11 cellular contexts compared by ENCODE assay signal in the genomic region with DNA sequence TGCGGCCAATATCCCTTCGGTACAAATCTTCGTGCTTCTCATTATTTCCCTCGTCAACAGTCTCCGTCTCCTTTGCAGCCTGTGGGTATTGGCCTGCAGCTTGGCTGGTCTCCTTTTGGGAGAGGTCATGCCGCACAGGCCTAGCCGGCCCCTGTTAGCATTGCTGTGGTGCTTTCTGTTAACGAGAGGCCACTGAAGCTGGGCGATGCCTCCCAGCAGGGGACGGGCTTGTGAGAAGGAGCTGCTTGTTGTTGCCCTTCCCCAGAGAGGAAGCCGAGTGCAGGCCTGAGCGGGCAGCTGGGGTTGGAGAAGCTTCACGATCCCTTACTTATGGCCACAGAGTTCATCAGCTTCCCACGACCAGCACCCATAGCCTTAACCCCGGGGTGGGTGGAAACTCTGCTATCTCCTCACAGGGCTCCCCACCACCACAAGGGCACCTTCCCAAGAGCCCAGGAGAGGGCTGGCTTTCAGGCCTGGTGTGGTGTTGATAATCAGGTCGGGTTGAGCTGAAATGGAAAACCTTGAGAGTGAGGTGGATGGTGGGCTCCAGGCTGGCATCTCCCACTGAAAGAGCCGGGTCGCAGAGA.
DNase-seq lines count a peak whose midpoint lies in the region; ATAC-seq and TF ChIP-seq lines count a peak whose summit lies in the region.
"Had no signal": no experiment of that assay in that cellular context is flagged by ENCODE, and none has a peak within 500 bp of the region (broad histone marks: within the 10 kb centered on the region; RNA-seq: fewer than 3 reads in every experiment).

No MANE protein-coding gene starts in this region.

- intact Hi-C loops in body of pancreas (cut with DNase I) (no loop called here), sigmoid colon (cut with DNase I) (no loop called here)

- TF ChIP-seq CTCF in body of pancreas (IDR thresholded peaks at IDR 0.05) (no peak), liver (IDR thresholded peaks at IDR 0.05; ENCODE audit: low read depth, low read length, missing input control) (no peak), sigmoid colon (IDR thresholded peaks at IDR 0.05) (no peak)

- no peak for TF ChIP-seq RAD21 in liver (IDR thresholded peaks at IDR 0.05)

- no peaks in the 10 kb centered on the region for H4K20me1 ChIP-seq in BLaER1 treated with 17β-estradiol and CSF1 and Interleukin-3, amounts not matched to agents 10 nM and 100 nM

- peak overlapping the region; percentile 82 to 95 (median 90) for H3K27ac ChIP-seq in BLaER1 treated with 17β-estradiol and CSF1 and Interleukin-3, amounts not matched to agents 10 nM and 100 nM
- H3K27ac ChIP-seq in body of pancreas (peak overlapping the region; percentile 77 to 99 (median 83)), liver (ENCODE audit: low read depth in 1 of 2, low read length in 2 of 2) (peak overlapping the region; percentile 73 to 85), sigmoid colon (peak overlapping the region; percentile 56 to 63 (median 62))

- 92 to 93% methylated on average over 18 of the region's 18 CpGs for WGBS in body of pancreas, 2 donors
- 89% methylated on average over 18 of the region's 18 CpGs for WGBS in liver
- 85 to 91% methylated on average over 18 of the region's 18 CpGs for WGBS in sigmoid colon, 2 donors

- no peaks in the 10 kb centered on the region for H3K27me3 ChIP-seq in BLaER1 treated with 17β-estradiol and CSF1 and Interleukin-3, amounts not matched to agents 10 nM and 100 nM
- H3K27me3 ChIP-seq in body of pancreas, result no peaks in the 10 kb centered on the region
- no peaks in the 10 kb centered on the region for H3K27me3 ChIP-seq in liver (ENCODE audit: control insufficient read depth in 4 of 4, insufficient read depth in 4 of 4, low read length in 3 of 4)
- H3K27me3 ChIP-seq in sigmoid colon, result no peaks in the 10 kb centered on the region

- ATAC-seq in body of pancreas (no peak), HG03196 (IDR thresholded peaks at IDR 0.05; ENCODE audit: unreplicated experiment) (no peak)

- H3K36me3 ChIP-seq in BLaER1 treated with 17β-estradiol and CSF1 and Interleukin-3, amounts not matched to agents 10 nM and 100 nM, result no peaks in the 10 kb centered on the region; a peak in 1 of 22 replicates
- H3K36me3 ChIP-seq in body of pancreas (replicated peaks in 1 of 2; ENCODE audit: insufficient read depth in 1 of 2, low read depth in 2 of 2), result no peaks in the 10 kb centered on the region
- no peaks in the 10 kb centered on the region for H3K36me3 ChIP-seq in liver (ENCODE audit: control insufficient read depth in 4 of 4, insufficient read depth in 3 of 4, low read depth in 1 of 4, low read length in 3 of 4)
- H3K36me3 ChIP-seq in sigmoid colon, result no peaks in the 10 kb centered on the region

- peak overlapping the region; percentile 73 to 86 (median 81) for H3K9ac ChIP-seq in BLaER1 treated with 17β-estradiol and CSF1 and Interleukin-3, amounts not matched to agents 10 nM and 100 nM
- no peak overlapping the region for H3K9ac ChIP-seq in liver (ENCODE audit: low read depth in 1 of 2, low read length in 2 of 2)

- H3K4me2 ChIP-seq in BLaER1 treated with 17β-estradiol and CSF1 and Interleukin-3, amounts not matched to agents 10 nM and 100 nM, result peak overlapping the region; percentile 79 to 96 (median 90)

- DNase-seq in body of pancreas (no peak), sigmoid colon (no peak), NOMO-1 treated with dmso at 0.1 percent for 144 hours (lab: John Stamatoyannopoulos, UW; ENCODE audit: unreplicated experiment) (no peak), NOMO-1 treated with DMSO at 0.1 percent for 48 hours (lab: John Stamatoyannopoulos, UW; ENCODE audit: unreplicated experiment) (no peak)
- DNase-seq in stimulated activated naive CD4-positive, alpha-beta T cell (lab: John Stamatoyannopoulos, UW), result no peak
- DNase-seq: activated CD8-positive, alpha-beta memory T cell treated with anti-CD3 and anti-CD28 coated beads for 24 hours; amniotic stem cell; NCI-H1048 had no signal

- TF ChIP-seq EP300 in sigmoid colon (IDR thresholded peaks at IDR 0.05), result no peak

- peak overlapping the region in 9 of 10 experiments; percentile 8 to 56 (median 25); a peak in 12 of 20 replicates for H3K4me3 ChIP-seq in BLaER1 treated with 17β-estradiol and CSF1 and Interleukin-3, amounts not matched to agents 10 nM and 100 nM
- H3K4me3 ChIP-seq in body of pancreas (no peak overlapping the region), liver (ENCODE audit: low read depth in 1 of 3, low read length in 3 of 3) (no peak overlapping the region), sigmoid colon (no peak overlapping the region)

- peaks cover 0 to 20% (median 15%) of the 10 kb centered on the region in 11 experiments; a peak in 16 of 22 replicates for H3K9me3 ChIP-seq in BLaER1 treated with 17β-estradiol and CSF1 and Interleukin-3, amounts not matched to agents 10 nM and 100 nM (replicated peaks in 1 of 11)
- H3K9me3 ChIP-seq in body of pancreas (no peaks in the 10 kb centered on the region), liver (ENCODE audit: control insufficient read depth in 4 of 4, low read length in 3 of 4) (no peaks in the 10 kb centered on the region), sigmoid colon (no peaks in the 10 kb centered on the region)

- no peak for TF ChIP-seq POLR2A in body of pancreas (IDR thresholded peaks at IDR 0.05)
- no peak for TF ChIP-seq POLR2A in sigmoid colon (IDR thresholded peaks at IDR 0.05)

- H3K4me1 ChIP-seq in BLaER1 treated with 17β-estradiol and CSF1 and Interleukin-3, amounts not matched to agents 10 nM and 100 nM, result peaks cover 72 to 100% (median 75%) of the 10 kb centered on the region in 10 experiments
- H3K4me1 ChIP-seq in body of pancreas, result peaks cover 74% of the 10 kb centered on the region
- H3K4me1 ChIP-seq in liver (ENCODE audit: control insufficient read depth in 4 of 4, insufficient read depth in 4 of 4, low read length in 3 of 4), result peaks cover 15 to 55% (median 38%) of the 10 kb centered on the region in 4 donors
- H3K4me1 ChIP-seq in sigmoid colon, result peaks cover 0 to 52% (median 29%) of the 10 kb centered on the region in 4 donors

TF ChIP-seq in liver, 16 proteins besides CTCF, POLR2A, EP300 and RAD21:
- TF ChIP-seq SP1 (IDR thresholded peaks at IDR 0.05) (no peak), NR2F2 (IDR thresholded peaks at IDR 0.05) (no peak)

Comparison
In these comparisons a context has a peak if more than half of its experiments do, and no peak if none do; other contexts are left out.
1. H3K4me3 ChIP-seq: peak in BLaER1 treated with 17β-estradiol and CSF1 and Interleukin-3, amounts not matched to agents 10 nM and 100 nM (9 of 10); none in body of pancreas (0 of 2), liver (0 of 3) and sigmoid colon (0 of 4).
2. H3K9ac ChIP-seq: peak in BLaER1 treated with 17β-estradiol and CSF1 and Interleukin-3, amounts not matched to agents 10 nM and 100 nM (11 of 11); none in liver (0 of 2).
3. Peak in every context shown above with its lines, with median percentiles within 50 percentile points of each other: H3K27ac ChIP-seq.